18 cellular contexts compared by ENCODE assay signal in genomic region chr2:41598161-41598894, GRCh38.
A peak's percentile ranks its signal among the peaks of the same experiment; 100 is the strongest.
DNase-seq lines count a peak whose midpoint lies in the region; ATAC-seq and TF ChIP-seq lines count a peak whose summit lies in the region.
"Had no signal": no experiment of that assay in that cellular context is flagged by ENCODE, and none has a peak within 500 bp of the region (broad histone marks: within the 10 kb centered on the region; RNA-seq: fewer than 3 reads in every experiment).

No MANE protein-coding gene starts in this region.

- H3K4me3 ChIP-seq in fibroblast of lung (replicated peaks in 1 of 4; ENCODE audit: control extremely low read depth in 1 of 4, insufficient read depth in 1 of 4, low read depth in 3 of 4, low read length in 4 of 4) (no peak overlapping the region), lung (no peak overlapping the region), upper lobe of right lung (no peak overlapping the region), neuronal stem cell (ENCODE audit: low read length in 2 of 2) (no peak overlapping the region)
- H3K4me3 ChIP-seq: hepatocyte had no signal

- H3K79me1 ChIP-seq in neuronal stem cell (ENCODE audit: low read depth, low read length) = no peaks in the 10 kb centered on the region

- H2BK120ac ChIP-seq in neuronal stem cell (ENCODE audit: low read depth, low read length) = no peak overlapping the region

- no peak overlapping the region for H3K4ac ChIP-seq in neuronal stem cell (ENCODE audit: low read length)

- 55 to 72% methylated on average over 5 of the region's 5 CpGs for WGBS in lung, 2 donors
- WGBS in neuronal stem cell (ENCODE audit: extremely low coverage in 2 of 2, insufficient read length in 2 of 2, insufficient replicate concordance in 1 of 2), 2 donors = no CpG with 5 or more reads among the region's 5 CpGs

- H3K9me3 ChIP-seq in fibroblast of lung (ENCODE audit: control insufficient read depth, insufficient read depth, low read depth, low read length) (no peaks in the 10 kb centered on the region), lung (ENCODE audit: control insufficient read depth in 2 of 2, insufficient read depth in 1 of 2, low read length in 1 of 2) (no peaks in the 10 kb centered on the region), upper lobe of right lung (no peaks in the 10 kb centered on the region), neuronal stem cell (replicated peaks in 1 of 2; ENCODE audit: control insufficient read depth in 2 of 2, insufficient read depth in 1 of 2, low read depth in 1 of 2, low read length in 2 of 2) (no peaks in the 10 kb centered on the region)

- H3K27me3 ChIP-seq in fibroblast of lung (ENCODE audit: control insufficient read depth, insufficient read depth, low read length) (no peaks in the 10 kb centered on the region), lung (ENCODE audit: control insufficient read depth, insufficient read depth) (no peaks in the 10 kb centered on the region), upper lobe of right lung (no peaks in the 10 kb centered on the region), neuronal stem cell (ENCODE audit: control insufficient read depth in 3 of 3, insufficient read depth in 3 of 3, low read depth in 1 of 3, low read length in 3 of 3) (no peaks in the 10 kb centered on the region)
- H3K27me3 ChIP-seq: hepatocyte had no signal

- H2AK5ac ChIP-seq in neuronal stem cell (ENCODE audit: low read depth, low read length) = no peak overlapping the region

- H3K4me2 ChIP-seq in fibroblast of lung (ENCODE audit: extremely low read depth, insufficient read depth, low read length) (no peak overlapping the region), neuronal stem cell (ENCODE audit: insufficient read depth, low read length, poor library complexity, severe bottlenecking) (no peak overlapping the region)
- H3K4me2 ChIP-seq: hepatocyte had no signal

- H3K27ac ChIP-seq in fibroblast of lung (ENCODE audit: insufficient read depth, low read length) = no peak overlapping the region
- H3K27ac ChIP-seq in lung (ENCODE audit: low read depth in 1 of 2, low read length in 1 of 2) = peak overlapping the region in 1 of 2 donors; percentile 60
- H3K27ac ChIP-seq in upper lobe of right lung = peak overlapping the region; percentile 43
- no peak overlapping the region for H3K27ac ChIP-seq in neuronal stem cell (replicated peaks; ENCODE audit: low read length)
- H3K27ac ChIP-seq: hepatocyte had no signal

- H3K79me2 ChIP-seq in fibroblast of lung (ENCODE audit: control insufficient read depth, insufficient read depth, low read length) = no peaks in the 10 kb centered on the region
- H3K79me2 ChIP-seq: hepatocyte had no signal

- no peak overlapping the region for H4K8ac ChIP-seq in neuronal stem cell (ENCODE audit: low read depth, low read length)

- H3K4me1 ChIP-seq in fibroblast of lung (ENCODE audit: control insufficient read depth, extremely low read depth, insufficient read depth, low read length) (no peaks in the 10 kb centered on the region), lung (ENCODE audit: control insufficient read depth in 2 of 2, insufficient read depth in 2 of 2, low read length in 2 of 2) (peaks cover 0 to 14% of the 10 kb centered on the region in 2 donors), upper lobe of right lung (peaks cover 6% of the 10 kb centered on the region), neuronal stem cell (ENCODE audit: control insufficient read depth in 2 of 2, insufficient read depth in 1 of 2, low read depth in 1 of 2, low read length in 2 of 2) (no peaks in the 10 kb centered on the region)

- no peak overlapping the region for H2BK15ac ChIP-seq in neuronal stem cell (ENCODE audit: low read length)

- H4K91ac ChIP-seq in neuronal stem cell (ENCODE audit: low read depth, low read length, poor library complexity) = no peak overlapping the region

- H2BK5ac ChIP-seq in neuronal stem cell (ENCODE audit: low read length) = no peak overlapping the region

- ATAC-seq in Right ventricle myocardium inferior (peak; percentile 86), lung (ENCODE audit: insufficient read depth, low FRiP score) (peak; percentile 48), upper lobe of right lung (no peak), HG03196 (IDR thresholded peaks at IDR 0.05; ENCODE audit: unreplicated experiment) (no peak)
- ATAC-seq: activated CD8-positive, alpha-beta T cell treated with anti-CD3 and anti-CD28 coated beads, Interleukin-2, amount 10 ng/mL, durations not matched to agents 7 days and 5 days; activated T-helper 17 cell treated with anti-CD3 and anti-CD28 coated beads, Interleukin-2, amount 50 U/mL, for 72 hours had no signal

- intact Hi-C loops in Right ventricle myocardium inferior (cut with DNase I) (loop anchor here (10.0 kb wide), 1 partner anchor 174 kb away; no protein-coding TSS in a partner anchor), cardiac septum (cut with DNase I) (no loop called here), upper lobe of right lung (cut with DNase I) (no loop called here)

- TF ChIP-seq CTCF in fibroblast of lung (conservative IDR thresholded peaks at IDR 0.05 in 1 of 2, IDR thresholded peaks at IDR 0.05 in 1 of 2; ENCODE audit: low read depth in 1 of 2, low read length in 2 of 2) (no peak), lung (IDR thresholded peaks at IDR 0.05; ENCODE audit: control extremely low read depth, extremely low read depth) (no peak), upper lobe of right lung (IDR thresholded peaks at IDR 0.05) (no peak)

- DNase-seq in Right ventricle myocardium inferior (ENCODE audit: missing footprints) (no peak), cardiac septum (ENCODE audit: low spot score) (no peak), fibroblast of lung (ENCODE audit: low read depth in 2 of 2) (peak; percentile 6 to 38), lung (ENCODE audit: low spot score) (no peak), upper lobe of right lung (no peak), neuronal stem cell (ENCODE audit: low spot score) (no peak), GDM1 (lab: John Stamatoyannopoulos, UW) (no peak)
- DNase-seq: ACHN; activated CD8-positive, alpha-beta T cell treated with anti-CD3 and anti-CD28 coated beads, Interleukin-2, amount 10 ng/mL, durations not matched to agents 7 days and 5 days; CD8-positive, alpha-beta memory T cell; naive B cell; NCI-H1930; NCI-H526 treated with DMSO at 0.1 percent for 48 hours; SIG-M5; stimulated activated CD4-positive, alpha-beta T cell treated with anti-CD3 and anti-CD28 coated beads, Interleukin-4, amount 100 ng/mL, for 24 hours had no signal

- H3K9ac ChIP-seq in fibroblast of lung (ENCODE audit: insufficient read depth, low read length) = no peak overlapping the region
- H3K9ac ChIP-seq in neuronal stem cell (ENCODE audit: low read depth, low read length, poor library complexity) = no peak overlapping the region

- no peak overlapping the region for H3K23ac ChIP-seq in neuronal stem cell (ENCODE audit: low read depth, low read length, poor library complexity)

- H3K36me3 ChIP-seq in fibroblast of lung (ENCODE audit: control insufficient read depth, insufficient read depth, low read length) (no peaks in the 10 kb centered on the region), lung (ENCODE audit: control insufficient read depth in 2 of 2, insufficient read depth in 2 of 2, low read length in 2 of 2) (no peaks in the 10 kb centered on the region), upper lobe of right lung (no peaks in the 10 kb centered on the region), neuronal stem cell (replicated peaks in 1 of 2; ENCODE audit: control insufficient read depth in 2 of 2, insufficient read depth in 2 of 2, low read length in 2 of 2) (no peaks in the 10 kb centered on the region)

- no peaks in the 10 kb centered on the region for H4K20me1 ChIP-seq in fibroblast of lung (ENCODE audit: control insufficient read depth, extremely low read depth, insufficient read depth, low read length)

- no peak overlapping the region for H2BK12ac ChIP-seq in neuronal stem cell (ENCODE audit: low read length)

- H2AFZ ChIP-seq in fibroblast of lung (ENCODE audit: low read length) = no peak overlapping the region
- no peak overlapping the region for H2AFZ ChIP-seq in neuronal stem cell (ENCODE audit: low read length)
- H2AFZ ChIP-seq: hepatocyte had no signal

- H3K18ac ChIP-seq in neuronal stem cell (ENCODE audit: low read length) = no peak overlapping the region

- no peak overlapping the region for H3K14ac ChIP-seq in neuronal stem cell (ENCODE audit: low read length)

Comparison
In these comparisons a context has a peak if more than half of its experiments do, and no peak if none do; other contexts are left out.
1. ATAC-seq: peak in Right ventricle myocardium inferior (single experiment) and lung (single experiment); none in upper lobe of right lung (single experiment) and HG03196 (single experiment).
2. DNase-seq: peak in fibroblast of lung (2 of 2); none in Right ventricle myocardium inferior (single experiment), cardiac septum (single experiment), lung (single experiment), upper lobe of right lung (single experiment), neuronal stem cell (single experiment) and GDM1 (single experiment).